ENCODE assay signal across 17 cellular contexts in genomic region chr5:154193176-154193575, GRCh38. TPM values are rescaled to one million over a fixed set of nuclear protein-coding genes. Genes with fewer than 3 reads are reported as not detected.
DNase-seq lines count a peak whose midpoint lies in the region; ATAC-seq and TF ChIP-seq lines count a peak whose summit lies in the region.
"Had no signal": no experiment of that assay in that cellular context is flagged by ENCODE, and none has a peak within 500 bp of the region (broad histone marks: within the 10 kb centered on the region; RNA-seq: fewer than 3 reads in every experiment).

No MANE protein-coding gene starts in this region.

- H3K4me1 ChIP-seq in ovary (ENCODE audit: insufficient read depth), result peaks cover 13% of the 10 kb centered on the region

- DNase-seq in C1 segment of cervical spinal cord (lab: John Stamatoyannopoulos, UW) (peak in 11 of 14 donors; percentile 8 to 66 (median 46)), amygdala (lab: John Stamatoyannopoulos, UW) (peak in 50 of 56 donors; percentile 14 to 89 (median 60)), head of caudate nucleus (peak; percentile 40 to 91 (median 78)), ovary (peak in 3 of 5 donors; percentile 43 to 49 (median 49)), DMS114 treated with DMSO at 0.1 percent for 48 hours (lab: John Stamatoyannopoulos, UW; ENCODE audit: unreplicated experiment) (no peak), lower leg skin (ENCODE audit: low spot score in 2 of 2) (no peak), HT-29 (ENCODE audit: low spot score) (no peak)
- DNase-seq: activated CD4-positive, alpha-beta T cell treated with anti-CD3 and anti-CD28 coated beads for 1 hour; activated T-cell treated with anti-CD3 and anti-CD28 coated beads, Interleukin-2, amount 50 U/mL, for 1 hour; adrenal gland; left lung; NCI-H1092; stimulated activated CD4-positive, alpha-beta T cell treated with anti-CD3 and anti-CD28 coated beads, Interleukin-15, amount 100 ng/mL, for 24 hours; upper lobe of right lung had no signal

- TF ChIP-seq POLR2A in ovary (IDR thresholded peaks at IDR 0.05) (no peak), lower leg skin (IDR thresholded peaks at IDR 0.05) (no peak)

- H3K27ac ChIP-seq in ovary, result peak overlapping the region in 1 of 2 donors; percentile 60
- H3K27ac ChIP-seq: left lung, neutrophil, upper lobe of right lung had no signal

- TF ChIP-seq CTCF in ovary (IDR thresholded peaks at IDR 0.05), result no peak
- TF ChIP-seq CTCF in lower leg skin (IDR thresholded peaks at IDR 0.05), result no peak

- no peak for TF ChIP-seq EP300 in ovary (IDR thresholded peaks at IDR 0.05)

- H3K4me3 ChIP-seq in ovary (no peak overlapping the region), lower leg skin (ENCODE audit: low read depth, poor library complexity, severe bottlenecking) (no peak overlapping the region)
- H3K4me3 ChIP-seq: adrenal gland, left lung, upper lobe of right lung had no signal

- no peak for ATAC-seq in GM21717 (IDR thresholded peaks at IDR 0.05; ENCODE audit: unreplicated experiment)
- ATAC-seq: heart left ventricle, left lung, upper lobe of right lung had no signal

- H3K36me3 ChIP-seq in ovary, result no peaks in the 10 kb centered on the region
- H3K36me3 ChIP-seq: adrenal gland, left lung, upper lobe of right lung had no signal

- no peaks in the 10 kb centered on the region for H3K27me3 ChIP-seq in ovary
- H3K27me3 ChIP-seq: adrenal gland, heart left ventricle, upper lobe of right lung had no signal

- no peaks in the 10 kb centered on the region for H3K9me3 ChIP-seq in ovary
- H3K9me3 ChIP-seq: adrenal gland, heart left ventricle, left lung, neutrophil, upper lobe of right lung had no signal

- WGBS in ovary, 3 donors, result 5 to 24% (median 9%) methylated on average over 2 of the region's 2 CpGs
- 65 to 85% methylated on average over 2 of the region's 2 CpGs for WGBS in lower leg skin, 2 donors

- intact Hi-C loops in head of caudate nucleus (cut with DNase I), result no loop called here
- intact Hi-C loops in ovary (cut with DNase I), result loop anchor here (5.0 to 10.0 kb wide), 6 partner anchors 82 to 554 kb away; no protein-coding TSS in a partner anchor
- intact Hi-C loops in lower leg skin (cut with DNase I; ENCODE audit: low total_unique reads), result no loop called here

RNA-seq across cellular contexts. Expression of gene GALNT10, which starts 2.6 kb away (rescaled TPM):
- 100 to 1,000 TPM in 3 of 7 donors, 10 to 100 TPM in 4; 37.2 to 119 (median 88.7) TPM for total RNA-seq in ovary
- 100 to 1,000 TPM in 1 of 2 donors, 10 to 100 TPM in 1; 34.5 to 206 TPM for polyA plus RNA-seq in ovary
- total RNA-seq in lower leg skin, result 10 to 100 TPM in 2 of 4 donors, 1 to 10 TPM in 2; 5.7 to 25.2 (median 9.7) TPM
- 6.4 and 8.0 TPM in 2 replicates for total RNA-seq in HT-29 (2014; rRNA removed; shearing (Covaris generic))

Comparison
In these comparisons a context has a peak if more than half of its experiments do, and no peak if none do; other contexts are left out.
1. DNase-seq: peak in C1 segment of cervical spinal cord (11 of 14), amygdala (50 of 56), head of caudate nucleus (42 of 42) and ovary (3 of 5); none in DMS114 treated with DMSO at 0.1 percent for 48 hours (single experiment), lower leg skin (0 of 2) and HT-29 (single experiment).
2. intact Hi-C loops: an anchor here in ovary (5.0 to 10.0 kb wide); none called in head of caudate nucleus and lower leg skin.